In the genomic region with DNA sequence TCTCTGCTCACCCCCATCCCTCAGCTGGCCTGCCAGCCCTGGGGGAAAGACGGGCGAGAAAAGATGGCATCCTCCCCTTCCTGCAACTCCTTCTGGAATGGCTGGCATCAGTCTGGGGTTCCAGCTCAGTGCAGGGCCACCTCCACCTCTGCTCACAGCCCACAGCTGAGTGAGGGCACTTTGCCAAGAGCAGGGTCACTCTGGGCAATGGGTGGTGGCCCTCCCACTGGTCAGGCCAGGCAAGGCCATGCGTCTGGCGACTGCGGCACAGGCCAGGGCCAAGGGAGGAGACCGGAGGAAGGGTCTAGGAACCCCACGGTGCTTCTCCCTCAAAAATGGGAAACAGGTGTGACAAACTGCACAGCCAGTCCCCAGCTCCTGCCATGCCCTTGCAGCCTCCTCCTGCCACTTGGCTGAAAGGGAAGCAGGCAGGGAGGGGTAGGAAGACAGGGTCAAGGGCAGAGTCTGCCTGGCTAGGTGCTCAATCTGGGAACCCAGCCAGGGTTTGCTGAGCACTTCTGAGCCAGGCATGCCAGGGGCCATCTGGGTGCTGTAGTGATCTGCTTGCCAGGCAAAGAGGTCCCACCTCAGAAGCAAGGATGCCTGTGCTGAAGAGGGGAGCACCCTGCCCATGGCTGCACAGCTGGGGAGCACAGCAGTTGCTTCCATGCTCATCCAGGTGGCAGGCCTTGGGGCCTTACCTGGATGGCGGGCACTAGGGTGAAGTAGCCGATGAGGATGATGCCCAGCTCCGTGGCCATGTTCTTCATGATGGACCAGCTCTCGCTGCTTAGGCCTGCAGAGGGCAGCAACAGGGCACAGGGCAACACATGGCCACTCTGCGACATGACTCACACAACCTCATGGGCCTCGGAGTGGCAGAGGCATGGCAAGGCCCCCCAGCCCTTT, we compare ENCODE assay signal across 2 cellular contexts.
A peak's percentile ranks its signal among the peaks of the same experiment; 100 is the strongest.
TF ChIP-seq lines count a peak whose summit lies in the region.

No MANE protein-coding gene starts in this region.

TF ChIP-seq in K562, 482 proteins besides CTCF, POLR2A, EP300 and RAD21 (continues in another document):
- TF ChIP-seq, protein P1, sequence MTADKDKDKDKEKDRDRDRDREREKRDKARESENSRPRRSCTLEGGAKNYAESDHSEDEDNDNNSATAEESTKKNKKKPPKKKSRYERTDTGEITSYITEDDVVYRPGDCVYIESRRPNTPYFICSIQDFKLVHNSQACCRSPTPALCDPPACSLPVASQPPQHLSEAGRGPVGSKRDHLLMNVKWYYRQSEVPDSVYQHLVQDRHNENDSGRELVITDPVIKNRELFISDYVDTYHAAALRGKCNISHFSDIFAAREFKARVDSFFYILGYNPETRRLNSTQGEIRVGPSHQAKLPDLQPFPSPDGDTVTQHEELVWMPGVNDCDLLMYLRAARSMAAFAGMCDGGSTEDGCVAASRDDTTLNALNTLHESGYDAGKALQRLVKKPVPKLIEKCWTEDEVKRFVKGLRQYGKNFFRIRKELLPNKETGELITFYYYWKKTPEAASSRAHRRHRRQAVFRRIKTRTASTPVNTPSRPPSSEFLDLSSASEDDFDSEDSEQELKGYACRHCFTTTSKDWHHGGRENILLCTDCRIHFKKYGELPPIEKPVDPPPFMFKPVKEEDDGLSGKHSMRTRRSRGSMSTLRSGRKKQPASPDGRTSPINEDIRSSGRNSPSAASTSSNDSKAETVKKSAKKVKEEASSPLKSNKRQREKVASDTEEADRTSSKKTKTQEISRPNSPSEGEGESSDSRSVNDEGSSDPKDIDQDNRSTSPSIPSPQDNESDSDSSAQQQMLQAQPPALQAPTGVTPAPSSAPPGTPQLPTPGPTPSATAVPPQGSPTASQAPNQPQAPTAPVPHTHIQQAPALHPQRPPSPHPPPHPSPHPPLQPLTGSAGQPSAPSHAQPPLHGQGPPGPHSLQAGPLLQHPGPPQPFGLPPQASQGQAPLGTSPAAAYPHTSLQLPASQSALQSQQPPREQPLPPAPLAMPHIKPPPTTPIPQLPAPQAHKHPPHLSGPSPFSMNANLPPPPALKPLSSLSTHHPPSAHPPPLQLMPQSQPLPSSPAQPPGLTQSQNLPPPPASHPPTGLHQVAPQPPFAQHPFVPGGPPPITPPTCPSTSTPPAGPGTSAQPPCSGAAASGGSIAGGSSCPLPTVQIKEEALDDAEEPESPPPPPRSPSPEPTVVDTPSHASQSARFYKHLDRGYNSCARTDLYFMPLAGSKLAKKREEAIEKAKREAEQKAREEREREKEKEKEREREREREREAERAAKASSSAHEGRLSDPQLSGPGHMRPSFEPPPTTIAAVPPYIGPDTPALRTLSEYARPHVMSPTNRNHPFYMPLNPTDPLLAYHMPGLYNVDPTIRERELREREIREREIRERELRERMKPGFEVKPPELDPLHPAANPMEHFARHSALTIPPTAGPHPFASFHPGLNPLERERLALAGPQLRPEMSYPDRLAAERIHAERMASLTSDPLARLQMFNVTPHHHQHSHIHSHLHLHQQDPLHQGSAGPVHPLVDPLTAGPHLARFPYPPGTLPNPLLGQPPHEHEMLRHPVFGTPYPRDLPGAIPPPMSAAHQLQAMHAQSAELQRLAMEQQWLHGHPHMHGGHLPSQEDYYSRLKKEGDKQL (CRISPR knock-in tag; IDR thresholded peaks at IDR 0.05; ENCODE audit: borderline replicate concordance) = no peak
- TF ChIP-seq ETV1 (tag; conservative IDR thresholded peaks at IDR 0.05; ENCODE audit: low read depth) (no peak), RBM22 (IDR thresholded peaks at IDR 0.05; ENCODE audit: low read depth, low read length, poor library complexity, severe bottlenecking) (peak; percentile 30), FOXA3 (CRISPR knock-in tag; conservative IDR thresholded peaks at IDR 0.05 in 1 of 2, IDR thresholded peaks at IDR 0.05 in 1 of 2) (0 out of 4 replicates have a peak, but pooled peaks of 1 of the 2 experiments have one; percentile 53), PYGO2 (tag; IDR thresholded peaks at IDR 0.05) (no peak), PURB (CRISPR knock-in tag; IDR thresholded peaks at IDR 0.05; ENCODE audit: low read depth) (no peak), JUN (IDR thresholded peaks at IDR 0.05; ENCODE audit: borderline replicate concordance, low read depth, low read length) (no peak), JUN (CRISPR knock-in tag; IDR thresholded peaks at IDR 0.05; ENCODE audit: borderline replicate concordance) (no peak), PPARD (CRISPR knock-in tag; IDR thresholded peaks at IDR 0.05) (no peak), ZNF174 (CRISPR knock-in tag; IDR thresholded peaks at IDR 0.05) (no peak), SMAD2 (IDR thresholded peaks at IDR 0.05; ENCODE audit: low read depth, low read length) (no peak)
- TF ChIP-seq, protein P2, sequence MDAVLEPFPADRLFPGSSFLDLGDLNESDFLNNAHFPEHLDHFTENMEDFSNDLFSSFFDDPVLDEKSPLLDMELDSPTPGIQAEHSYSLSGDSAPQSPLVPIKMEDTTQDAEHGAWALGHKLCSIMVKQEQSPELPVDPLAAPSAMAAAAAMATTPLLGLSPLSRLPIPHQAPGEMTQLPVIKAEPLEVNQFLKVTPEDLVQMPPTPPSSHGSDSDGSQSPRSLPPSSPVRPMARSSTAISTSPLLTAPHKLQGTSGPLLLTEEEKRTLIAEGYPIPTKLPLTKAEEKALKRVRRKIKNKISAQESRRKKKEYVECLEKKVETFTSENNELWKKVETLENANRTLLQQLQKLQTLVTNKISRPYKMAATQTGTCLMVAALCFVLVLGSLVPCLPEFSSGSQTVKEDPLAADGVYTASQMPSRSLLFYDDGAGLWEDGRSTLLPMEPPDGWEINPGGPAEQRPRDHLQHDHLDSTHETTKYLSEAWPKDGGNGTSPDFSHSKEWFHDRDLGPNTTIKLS (IDR thresholded peaks at IDR 0.05; ENCODE audit: borderline replicate concordance, low read depth) = no peak
- TF ChIP-seq, protein P3, sequence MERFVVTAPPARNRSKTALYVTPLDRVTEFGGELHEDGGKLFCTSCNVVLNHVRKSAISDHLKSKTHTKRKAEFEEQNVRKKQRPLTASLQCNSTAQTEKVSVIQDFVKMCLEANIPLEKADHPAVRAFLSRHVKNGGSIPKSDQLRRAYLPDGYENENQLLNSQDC (CRISPR knock-in tag; IDR thresholded peaks at IDR 0.05) = no peak

TF ChIP-seq in HepG2, 621 proteins besides CTCF, POLR2A, EP300 and RAD21:
- TF ChIP-seq, protein P4, sequence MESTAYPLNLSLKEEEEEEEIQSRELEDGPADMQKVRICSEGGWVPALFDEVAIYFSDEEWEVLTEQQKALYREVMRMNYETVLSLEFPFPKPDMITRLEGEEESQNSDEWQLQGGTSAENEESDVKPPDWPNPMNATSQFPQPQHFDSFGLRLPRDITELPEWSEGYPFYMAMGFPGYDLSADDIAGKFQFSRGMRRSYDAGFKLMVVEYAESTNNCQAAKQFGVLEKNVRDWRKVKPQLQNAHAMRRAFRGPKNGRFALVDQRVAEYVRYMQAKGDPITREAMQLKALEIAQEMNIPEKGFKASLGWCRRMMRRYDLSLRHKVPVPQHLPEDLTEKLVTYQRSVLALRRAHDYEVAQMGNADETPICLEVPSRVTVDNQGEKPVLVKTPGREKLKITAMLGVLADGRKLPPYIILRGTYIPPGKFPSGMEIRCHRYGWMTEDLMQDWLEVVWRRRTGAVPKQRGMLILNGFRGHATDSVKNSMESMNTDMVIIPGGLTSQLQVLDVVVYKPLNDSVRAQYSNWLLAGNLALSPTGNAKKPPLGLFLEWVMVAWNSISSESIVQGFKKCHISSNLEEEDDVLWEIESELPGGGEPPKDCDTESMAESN (CRISPR knock-in tag; conservative IDR thresholded peaks at IDR 0.05) = no peak
- TF ChIP-seq FOSL2 (CRISPR knock-in tag; IDR thresholded peaks at IDR 0.05) (peak; percentile 67), ZNF451 (CRISPR knock-in tag; IDR thresholded peaks at IDR 0.05) (no peak), HNRNPL (IDR thresholded peaks at IDR 0.05; ENCODE audit: low read depth, low read length) (peak; percentile 83; the same call in 1 of the 2 replicates), ZNF263 (CRISPR knock-in tag; IDR thresholded peaks at IDR 0.05) (peak; percentile 81), RARA (CRISPR knock-in tag; IDR thresholded peaks at IDR 0.05) (peak; percentile 40; the same call in 1 of the 2 replicates), AGO2 (optimal IDR thresholded peaks at IDR 0.05; ENCODE audit: low read depth, low read length) (peak; percentile 44), AGO1 (IDR thresholded peaks at IDR 0.05; ENCODE audit: low read depth, low read length, poor library complexity, severe bottlenecking) (peak; percentile 58), SALL2 (CRISPR knock-in tag; IDR thresholded peaks at IDR 0.05) (no peak), PLRG1 (conservative IDR thresholded peaks at IDR 0.05) (no peak), STAG1 (CRISPR knock-in tag; IDR thresholded peaks at IDR 0.05) (peak; percentile 58), HOXA3 (CRISPR knock-in tag; IDR thresholded peaks at IDR 0.05) (0 out of 2 replicates have a peak, but pooled peaks have one; percentile 12), RXRA (CRISPR knock-in tag; IDR thresholded peaks at IDR 0.05) (0 out of 2 replicates have a peak, but pooled peaks have one; percentile 14), ZFY (CRISPR knock-in tag; IDR thresholded peaks at IDR 0.05) (0 out of 2 replicates have a peak, but pooled peaks have one; percentile 22), GABPB1 (CRISPR knock-in tag; IDR thresholded peaks at IDR 0.05) (peak; percentile 19; the same call in 1 of the 2 replicates), MYC (CRISPR knock-in tag; IDR thresholded peaks at IDR 0.05; ENCODE audit: borderline replicate concordance) (peak; percentile 70; the same call in 1 of the 2 replicates)
- TF ChIP-seq, protein P5, sequence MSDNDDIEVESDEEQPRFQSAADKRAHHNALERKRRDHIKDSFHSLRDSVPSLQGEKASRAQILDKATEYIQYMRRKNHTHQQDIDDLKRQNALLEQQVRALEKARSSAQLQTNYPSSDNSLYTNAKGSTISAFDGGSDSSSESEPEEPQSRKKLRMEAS (IDR thresholded peaks at IDR 0.05) = peak; percentile 56; the same call in 1 of the 2 replicates
- TF ChIP-seq, protein P6, sequence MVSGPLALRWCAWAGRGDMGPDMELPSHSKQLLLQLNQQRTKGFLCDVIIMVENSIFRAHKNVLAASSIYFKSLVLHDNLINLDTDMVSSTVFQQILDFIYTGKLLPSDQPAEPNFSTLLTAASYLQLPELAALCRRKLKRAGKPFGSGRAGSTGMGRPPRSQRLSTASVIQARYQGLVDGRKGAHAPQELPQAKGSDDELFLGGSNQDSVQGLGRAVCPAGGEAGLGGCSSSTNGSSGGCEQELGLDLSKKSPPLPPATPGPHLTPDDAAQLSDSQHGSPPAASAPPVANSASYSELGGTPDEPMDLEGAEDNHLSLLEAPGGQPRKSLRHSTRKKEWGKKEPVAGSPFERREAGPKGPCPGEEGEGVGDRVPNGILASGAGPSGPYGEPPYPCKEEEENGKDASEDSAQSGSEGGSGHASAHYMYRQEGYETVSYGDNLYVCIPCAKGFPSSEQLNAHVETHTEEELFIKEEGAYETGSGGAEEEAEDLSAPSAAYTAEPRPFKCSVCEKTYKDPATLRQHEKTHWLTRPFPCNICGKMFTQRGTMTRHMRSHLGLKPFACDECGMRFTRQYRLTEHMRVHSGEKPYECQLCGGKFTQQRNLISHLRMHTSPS (CRISPR knock-in tag; IDR thresholded peaks at IDR 0.05; ENCODE audit: low read depth) = peak; percentile 66
- TF ChIP-seq, protein P7, sequence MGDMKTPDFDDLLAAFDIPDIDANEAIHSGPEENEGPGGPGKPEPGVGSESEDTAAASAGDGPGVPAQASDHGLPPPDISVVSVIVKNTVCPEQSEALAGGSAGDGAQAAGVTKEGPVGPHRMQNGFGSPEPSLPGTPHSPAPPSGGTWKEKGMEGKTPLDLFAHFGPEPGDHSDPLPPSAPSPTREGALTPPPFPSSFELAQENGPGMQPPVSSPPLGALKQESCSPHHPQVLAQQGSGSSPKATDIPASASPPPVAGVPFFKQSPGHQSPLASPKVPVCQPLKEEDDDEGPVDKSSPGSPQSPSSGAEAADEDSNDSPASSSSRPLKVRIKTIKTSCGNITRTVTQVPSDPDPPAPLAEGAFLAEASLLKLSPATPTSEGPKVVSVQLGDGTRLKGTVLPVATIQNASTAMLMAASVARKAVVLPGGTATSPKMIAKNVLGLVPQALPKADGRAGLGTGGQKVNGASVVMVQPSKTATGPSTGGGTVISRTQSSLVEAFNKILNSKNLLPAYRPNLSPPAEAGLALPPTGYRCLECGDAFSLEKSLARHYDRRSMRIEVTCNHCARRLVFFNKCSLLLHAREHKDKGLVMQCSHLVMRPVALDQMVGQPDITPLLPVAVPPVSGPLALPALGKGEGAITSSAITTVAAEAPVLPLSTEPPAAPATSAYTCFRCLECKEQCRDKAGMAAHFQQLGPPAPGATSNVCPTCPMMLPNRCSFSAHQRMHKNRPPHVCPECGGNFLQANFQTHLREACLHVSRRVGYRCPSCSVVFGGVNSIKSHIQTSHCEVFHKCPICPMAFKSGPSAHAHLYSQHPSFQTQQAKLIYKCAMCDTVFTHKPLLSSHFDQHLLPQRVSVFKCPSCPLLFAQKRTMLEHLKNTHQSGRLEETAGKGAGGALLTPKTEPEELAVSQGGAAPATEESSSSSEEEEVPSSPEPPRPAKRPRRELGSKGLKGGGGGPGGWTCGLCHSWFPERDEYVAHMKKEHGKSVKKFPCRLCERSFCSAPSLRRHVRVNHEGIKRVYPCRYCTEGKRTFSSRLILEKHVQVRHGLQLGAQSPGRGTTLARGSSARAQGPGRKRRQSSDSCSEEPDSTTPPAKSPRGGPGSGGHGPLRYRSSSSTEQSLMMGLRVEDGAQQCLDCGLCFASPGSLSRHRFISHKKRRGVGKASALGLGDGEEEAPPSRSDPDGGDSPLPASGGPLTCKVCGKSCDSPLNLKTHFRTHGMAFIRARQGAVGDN (CRISPR knock-in tag; IDR thresholded peaks at IDR 0.05) = peak; percentile 41
